Comparison of ENCODE assay signal across 10 cellular contexts in genomic region chr2:104862061-104862941, GRCh38. TPM values are rescaled to one million over a fixed set of nuclear protein-coding genes. Genes with fewer than 3 reads are reported as not detected.
DNase-seq lines count a peak whose midpoint lies in the region; ATAC-seq and TF ChIP-seq lines count a peak whose summit lies in the region.
"Had no signal": no experiment of that assay in that cellular context is flagged by ENCODE, and none has a peak within 500 bp of the region (broad histone marks: within the 10 kb centered on the region; RNA-seq: fewer than 3 reads in every experiment).

No MANE protein-coding gene starts in this region.

- H3K4me3 Mint-ChIP-seq in CD14-positive monocyte (peak overlapping the region; percentile 20 to 89), nephron (peak overlapping the region; percentile 81 to 83 (median 82))

- intact Hi-C loops in CD14-positive monocyte (cut with micrococcal nuclease): no loop called here
- intact Hi-C loops in colonic mucosa (cut with DNase I): no loop called here

- peaks cover 5% of the 10 kb centered on the region for H3K4me1 ChIP-seq in colonic mucosa

- no peaks in the 10 kb centered on the region for H3K9me3 ChIP-seq in colonic mucosa

- DNase-seq in CD14-positive monocyte (ENCODE audit: low spot score) (no peak), HEK293T (ENCODE audit: extremely low spot score) (no peak), colonic mucosa (peak; percentile 11), NCI-H2081 treated with DMSO at 0.1 percent for 48 hours (lab: John Stamatoyannopoulos, UW) (no peak), SHP77 treated with DMSO at 0.1 percent for 48 hours (lab: John Stamatoyannopoulos, UW) (no peak)
- DNase-seq: stimulated activated CD4-positive, alpha-beta T cell treated with anti-CD3 and anti-CD28 coated beads, Interleukin-4, amount 100 ng/mL, for 24 hours had no signal

- POLR2A ChIA-PET in HEK293T (lab: Yijun Ruan, JAX): interaction anchor here (1.2 to 2.0 kb wide), 3 partner anchors 8 to 12 kb away, joined by 5 to 11 read pairs (median 8); partner anchors contain the start of gene POU3F3

- no peak overlapping the region for H3K27ac ChIP-seq in colonic mucosa

- no peaks in the 10 kb centered on the region for H3K36me3 ChIP-seq in colonic mucosa

- CTCF ChIA-PET in HEK293T (lab: Yijun Ruan, JAX): no interaction called here

- H3K4me1 Mint-ChIP-seq in CD14-positive monocyte: peaks cover 23% of the 10 kb centered on the region
- peaks cover 25% of the 10 kb centered on the region for H3K4me1 Mint-ChIP-seq in nephron

- TF ChIP-seq CTCF in CD14-positive monocyte (IDR thresholded peaks at IDR 0.05) (no peak), colonic mucosa (IDR thresholded peaks at IDR 0.05) (no peak), nephron (IDR thresholded peaks at IDR 0.05; ENCODE audit: unreplicated experiment in 3 of 3) (no peak)

- H3K36me3 Mint-ChIP-seq in CD14-positive monocyte: peaks cover 3 to 9% of the 10 kb centered on the region in 2 donors
- peaks cover 24% of the 10 kb centered on the region for H3K36me3 Mint-ChIP-seq in nephron (ENCODE audit: low read depth)

- H3K27ac Mint-ChIP-seq in CD14-positive monocyte (peak overlapping the region in 1 of 7 donors; percentile 5), nephron (peak overlapping the region; percentile 80 to 86 (median 83))

- H3K27me3 Mint-ChIP-seq in CD14-positive monocyte (ENCODE audit: low read depth in 3 of 3) (peaks cover 91 to 97% (median 96%) of the 10 kb centered on the region in 3 donors), nephron (ENCODE audit: low read depth) (peaks cover 100% of the 10 kb centered on the region)

- H3K9ac ChIP-seq in colonic mucosa (ENCODE audit: low read depth in 2 of 2, low read length in 2 of 2): no peak overlapping the region

- peaks cover 88% of the 10 kb centered on the region for H3K27me3 ChIP-seq in colonic mucosa

- H3K9me3 Mint-ChIP-seq in CD14-positive monocyte: peaks cover 0 to 31% (median 12%) of the 10 kb centered on the region in 7 donors
- H3K9me3 Mint-ChIP-seq in nephron: no peaks in the 10 kb centered on the region

- H3K4me3 ChIP-seq in colonic mucosa: no peak overlapping the region

- ATAC-seq in HG02870 (IDR thresholded peaks at IDR 0.05; ENCODE audit: unreplicated experiment) (no peak), HG02610 (IDR thresholded peaks at IDR 0.05; ENCODE audit: unreplicated experiment) (no peak)

TF ChIP-seq in HEK293T, 16 proteins besides CTCF, POLR2A, EP300 and RAD21:
- TF ChIP-seq ARNT (IDR thresholded peaks at IDR 0.05): no peak
- no peak for TF ChIP-seq ZNF384 (IDR thresholded peaks at IDR 0.05)
- TF ChIP-seq LEF1 (IDR thresholded peaks at IDR 0.05; ENCODE audit: borderline replicate concordance): no peak
- TF ChIP-seq FOXK2 (IDR thresholded peaks at IDR 0.05): no peak
- TF ChIP-seq SUZ12 (IDR thresholded peaks at IDR 0.05): no peak
- TF ChIP-seq NFRKB (IDR thresholded peaks at IDR 0.05): no peak
- TF ChIP-seq HDGF (IDR thresholded peaks at IDR 0.05; ENCODE audit: borderline replicate concordance): no peak
- peak; percentile 34; the same call in 1 of the 2 replicates for TF ChIP-seq L3MBTL2 (conservative IDR thresholded peaks at IDR 0.05)

RNA-seq across cellular contexts. Expression of gene POU3F3, which starts 8.4 kb away (rescaled TPM):
- not detected for polyA plus RNA-seq in CD14-positive monocyte
- total RNA-seq in colonic mucosa: under 1 TPM in 1 of 2 donors, not detected in 1; 0.42 TPM
- total RNA-seq: RPMI7951 had no signal
